8 cellular contexts compared by ENCODE assay signal in genomic region chr4:37687175-37687525, GRCh38. TPM values are rescaled to one million over a fixed set of nuclear protein-coding genes. Genes with fewer than 3 reads are reported as not detected.
A peak's percentile ranks its signal among the peaks of the same experiment; 100 is the strongest.
DNase-seq lines count a peak whose midpoint lies in the region; ATAC-seq and TF ChIP-seq lines count a peak whose summit lies in the region.

No MANE protein-coding gene starts in this region.

- no peak for TF ChIP-seq CTCF in activated B cell treated with CpG ODN at 0.5 μM for 24 hours (IDR thresholded peaks at IDR 0.05)

- peaks cover 20% of the 10 kb centered on the region for H3K27me3 ChIP-seq in iPS-15b (ENCODE audit: control insufficient read depth, insufficient read depth, low read length)
- no peaks in the 10 kb centered on the region for H3K27me3 ChIP-seq in thymus (ENCODE audit: control insufficient read depth, insufficient read depth)

- no peak overlapping the region for H3K27ac ChIP-seq in thymus (ENCODE audit: low read depth)

- H3K9me3 Mint-ChIP-seq in activated T-cell treated with anti-CD3 and anti-CD28 coated beads, Interleukin-2, amount 50 U/mL, for 24 hours = no peaks in the 10 kb centered on the region
- no peaks in the 10 kb centered on the region for H3K9me3 Mint-ChIP-seq in activated B cell treated with CpG ODN at 0.5 μM for 24 hours

- H3K4me1 ChIP-seq in iPS-15b (ENCODE audit: control insufficient read depth, insufficient read depth, low read length) (peaks cover 11% of the 10 kb centered on the region), thymus (ENCODE audit: control insufficient read depth, insufficient read depth, low read length) (peaks cover 18% of the 10 kb centered on the region)

- peaks cover 19% of the 10 kb centered on the region for H3K36me3 Mint-ChIP-seq in activated T-cell treated with anti-CD3 and anti-CD28 coated beads, Interleukin-2, amount 50 U/mL, for 24 hours (ENCODE audit: low read depth)
- no peaks in the 10 kb centered on the region for H3K36me3 Mint-ChIP-seq in activated B cell treated with CpG ODN at 0.5 μM for 24 hours (ENCODE audit: low read depth)

- 69% methylated on average over 9 of the region's 9 CpGs for WGBS in thymus

- H3K4me3 Mint-ChIP-seq in activated T-cell treated with anti-CD3 and anti-CD28 coated beads, Interleukin-2, amount 50 U/mL, for 24 hours = peak overlapping the region; percentile 86
- H3K4me3 Mint-ChIP-seq in activated B cell treated with CpG ODN at 0.5 μM for 24 hours = peak overlapping the region; percentile 97

- no peaks in the 10 kb centered on the region for H3K9me3 ChIP-seq in iPS-15b (ENCODE audit: control insufficient read depth, insufficient read depth, low read length)
- H3K9me3 ChIP-seq in thymus (ENCODE audit: control insufficient read depth) = no peaks in the 10 kb centered on the region

- intact Hi-C loops in activated B cell treated with CpG ODN at 0.5 μM for 24 hours (cut with micrococcal nuclease) = loop anchor here (2.0 to 10.0 kb wide), 5 partner anchors 62 to 1432 kb away; no protein-coding TSS in a partner anchor

- H3K27ac Mint-ChIP-seq in activated T-cell treated with anti-CD3 and anti-CD28 coated beads, Interleukin-2, amount 50 U/mL, for 24 hours = peak overlapping the region; percentile 69
- no peak overlapping the region for H3K27ac Mint-ChIP-seq in activated B cell treated with CpG ODN at 0.5 μM for 24 hours

- no peak for DNase-seq in activated T-cell treated with anti-CD3 and anti-CD28 coated beads, Interleukin-2, amount 50 U/mL, for 24 hours
- no peak for DNase-seq in activated T-cell treated with anti-CD3 and anti-CD28 coated beads for 4 hours
- DNase-seq in activated B cell treated with CpG ODN at 0.5 μM for 24 hours = no peak
- no peak for DNase-seq in activated effector memory CD4-positive, alpha-beta T cell treated with anti-CD3 and anti-CD28 coated beads, Interleukin-2, amount 50 U/mL, for 16 hours
- DNase-seq in NCI-H774 (lab: John Stamatoyannopoulos, UW) = no peak

- POLR2A ChIA-PET in activated B cell treated with CpG ODN at 0.5 μM for 24 hours (lab: Charles Lee) = interaction anchor here (1.5 kb wide), 1 partner anchor 139 kb away, joined by 4 read pairs; the partner anchor contains the start of gene PGM2

- no peak overlapping the region for H3K9ac ChIP-seq in iPS-15b (ENCODE audit: low read depth, low read length)

- no peaks in the 10 kb centered on the region for H3K27me3 Mint-ChIP-seq in activated T-cell treated with anti-CD3 and anti-CD28 coated beads, Interleukin-2, amount 50 U/mL, for 24 hours
- H3K27me3 Mint-ChIP-seq in activated B cell treated with CpG ODN at 0.5 μM for 24 hours = peaks cover 8% of the 10 kb centered on the region

- no peak for ATAC-seq in activated B cell treated with CpG ODN at 0.5 μM for 24 hours (ENCODE audit: low read depth)
- ATAC-seq in GM19351 (IDR thresholded peaks at IDR 0.05; ENCODE audit: unreplicated experiment) = no peak

- peak overlapping the region; percentile 82 for H3K4me3 ChIP-seq in iPS-15b (ENCODE audit: low read depth, low read length)
- H3K4me3 ChIP-seq in thymus (ENCODE audit: low read length) = peak overlapping the region; percentile 83

- CTCF ChIA-PET in activated B cell treated with CpG ODN at 0.5 μM for 24 hours (lab: Charles Lee) = no interaction called here

- H3K4me1 Mint-ChIP-seq in activated T-cell treated with anti-CD3 and anti-CD28 coated beads, Interleukin-2, amount 50 U/mL, for 24 hours (ENCODE audit: low read depth) = peaks cover 34% of the 10 kb centered on the region
- H3K4me1 Mint-ChIP-seq in activated B cell treated with CpG ODN at 0.5 μM for 24 hours = peaks cover 40% of the 10 kb centered on the region

- H3K36me3 ChIP-seq in iPS-15b (ENCODE audit: control insufficient read depth, insufficient read depth, low read length) = no peaks in the 10 kb centered on the region
- no peaks in the 10 kb centered on the region for H3K36me3 ChIP-seq in thymus (ENCODE audit: control insufficient read depth, insufficient read depth)

RNA-seq across cellular contexts. Expression of gene RELL1, which starts 1.0 kb away (rescaled TPM):
- total RNA-seq in activated B cell treated with CpG ODN at 0.5 μM for 24 hours = 0.71 and 1.0 TPM in 2 replicates
- polyA plus RNA-seq in thymus = 1.6 TPM
